Comparison of ENCODE assay signal across 19 cellular contexts in genomic region chr3:23440416-23441294, GRCh38.
DNase-seq lines count a peak whose midpoint lies in the region; ATAC-seq and TF ChIP-seq lines count a peak whose summit lies in the region.
"Had no signal": no experiment of that assay in that cellular context is flagged by ENCODE, and none has a peak within 500 bp of the region (broad histone marks: within the 10 kb centered on the region; RNA-seq: fewer than 3 reads in every experiment).

No MANE protein-coding gene starts in this region.

- no peak for TF ChIP-seq EP300 in ovary (IDR thresholded peaks at IDR 0.05)

- TF ChIP-seq CTCF in OCI-LY7 (conservative IDR thresholded peaks at IDR 0.05; ENCODE audit: low read length) (no peak), endothelial cell (IDR thresholded peaks at IDR 0.05; ENCODE audit: unreplicated experiment) (no peak), ovary (IDR thresholded peaks at IDR 0.05) (no peak)

- peak overlapping the region; percentile 66 for H3K4me2 ChIP-seq in OCI-LY7 (ENCODE audit: low read length)

- no peaks in the 10 kb centered on the region for H3K9me3 Mint-ChIP-seq in activated T-cell treated with anti-CD3 and anti-CD28 coated beads, Interleukin-2, amount 50 U/mL, for 72 hours
- H3K9me3 Mint-ChIP-seq in endothelial cell (ENCODE audit: unreplicated experiment), result no peaks in the 10 kb centered on the region
- H3K9me3 Mint-ChIP-seq in stimulated activated naive B cell treated with anti-CD40 and anti-IgM and Interleukin-4, amounts not matched to agents 10 μg/mL and 1 μg/mL and 100 μg/mL, for 72 hours, result peaks cover 0 to under 1% of the 10 kb centered on the region in 2 donors
- H3K9me3 Mint-ChIP-seq: CD4-positive, alpha-beta memory T cell; dendritic cell treated with granulocyte-macrophage colony-stimulating factor and Interleukin-4, amounts not matched to agents 40 ng/mL and 50 ng/mL, for 4 days had no signal

- H2AFZ ChIP-seq in OCI-LY7 (ENCODE audit: low read length), result peak overlapping the region; percentile 79

- no TSS peak for BruUV-seq in OCI-LY7 (replicated peaks; lab: Mats Ljungman, UMichigan)

- H3K9me3 ChIP-seq in OCI-LY7 (ENCODE audit: low read length), result no peaks in the 10 kb centered on the region
- H3K9me3 ChIP-seq in ovary, result no peaks in the 10 kb centered on the region
- H3K9me3 ChIP-seq: right lobe of liver had no signal

- H3K27ac ChIP-seq in OCI-LY7 (ENCODE audit: low read depth, low read length, poor library complexity, severe bottlenecking), result peak overlapping the region; percentile 70
- no peak overlapping the region for H3K27ac ChIP-seq in ovary
- H3K27ac ChIP-seq: right lobe of liver had no signal

- H3K27me3 ChIP-seq in ovary, result no peaks in the 10 kb centered on the region
- H3K27me3 ChIP-seq: right lobe of liver had no signal

- 86 to 97% (median 92%) methylated on average over 12 of the region's 12 CpGs for WGBS in ovary, 3 donors

- no peak overlapping the region for H3K27ac Mint-ChIP-seq in activated T-cell treated with anti-CD3 and anti-CD28 coated beads, Interleukin-2, amount 50 U/mL, for 72 hours
- peak overlapping the region; percentile 92 for H3K27ac Mint-ChIP-seq in endothelial cell (ENCODE audit: unreplicated experiment)
- H3K27ac Mint-ChIP-seq in stimulated activated naive B cell treated with anti-CD40 and anti-IgM and Interleukin-4, amounts not matched to agents 10 μg/mL and 1 μg/mL and 100 μg/mL, for 72 hours, result peak overlapping the region; percentile 47
- H3K27ac Mint-ChIP-seq: dendritic cell treated with granulocyte-macrophage colony-stimulating factor and Interleukin-4, amounts not matched to agents 40 ng/mL and 50 ng/mL, for 4 days had no signal

- H3K4me3 ChIP-seq in OCI-LY7 (ENCODE audit: low read depth, low read length, poor library complexity, severe bottlenecking) (peak overlapping the region; percentile 46), ovary (no peak overlapping the region)
- H3K4me3 ChIP-seq: right lobe of liver had no signal

- no peaks in the 10 kb centered on the region for H3K36me3 Mint-ChIP-seq in activated T-cell treated with anti-CD3 and anti-CD28 coated beads, Interleukin-2, amount 50 U/mL, for 72 hours (ENCODE audit: insufficient read depth in 2 of 2)
- no peaks in the 10 kb centered on the region for H3K36me3 Mint-ChIP-seq in endothelial cell (ENCODE audit: low read depth, unreplicated experiment)
- peaks cover 1 to 12% of the 10 kb centered on the region in 2 donors for H3K36me3 Mint-ChIP-seq in stimulated activated naive B cell treated with anti-CD40 and anti-IgM and Interleukin-4, amounts not matched to agents 10 μg/mL and 1 μg/mL and 100 μg/mL, for 72 hours
- H3K36me3 Mint-ChIP-seq: CD4-positive, alpha-beta memory T cell had no signal

- H3K27me3 Mint-ChIP-seq in activated T-cell treated with anti-CD3 and anti-CD28 coated beads, Interleukin-2, amount 50 U/mL, for 72 hours (ENCODE audit: low read depth), result peaks cover 26% of the 10 kb centered on the region
- H3K27me3 Mint-ChIP-seq in endothelial cell (ENCODE audit: unreplicated experiment), result peaks cover 3% of the 10 kb centered on the region
- H3K27me3 Mint-ChIP-seq in stimulated activated naive B cell treated with anti-CD40 and anti-IgM and Interleukin-4, amounts not matched to agents 10 μg/mL and 1 μg/mL and 100 μg/mL, for 72 hours, result no peaks in the 10 kb centered on the region
- H3K27me3 Mint-ChIP-seq: CD4-positive, alpha-beta memory T cell had no signal

- DNase-seq in activated T-cell treated with anti-CD3 and anti-CD28 coated beads, Interleukin-2, amount 50 U/mL, for 72 hours, result no peak
- DNase-seq in activated T-cell treated with anti-CD3 and anti-CD28 coated beads for 4 hours (no peak), OCI-LY7 (ENCODE audit: low spot score) (peak; percentile 54), endothelial cell (ENCODE audit: low spot score) (no peak), NCI-H128 (lab: John Stamatoyannopoulos, UW; ENCODE audit: unreplicated experiment) (no peak), ovary (no peak), NCI-H1092 treated with DMSO at 0.1 percent for 48 hours (lab: John Stamatoyannopoulos, UW) (no peak)
- peak; percentile 19 for DNase-seq in stimulated activated naive B cell treated with anti-CD40 and anti-IgM and Interleukin-4, amounts not matched to agents 10 μg/mL and 1 μg/mL and 100 μg/mL, for 72 hours
- DNase-seq: CD4-positive, alpha-beta memory T cell; DMS53; foreskin melanocyte; GOT3; IMR-90; left cardiac atrium; NCI-H2029; NCI-H446 treated with DMSO at 0.1 percent for 48 hours; right lobe of liver; SW 1271 had no signal

- POLR2A ChIA-PET in OCI-LY7 (lab: Charles Lee), result interaction anchor here (0.6 to 4.8 kb wide), 15 partner anchors 8 to 234 kb away, joined by 3 to 24 read pairs (median 6); no protein-coding TSS in a partner anchor

- CTCF ChIA-PET in OCI-LY7 (lab: Charles Lee; ENCODE audit: unreplicated experiment), result interaction anchor here (1.0 to 1.7 kb wide), 4 partner anchors 9 to 99 kb away, joined by 3 to 6 read pairs (median 4); no protein-coding TSS in a partner anchor

- peak; percentile 39 to 45 for ATAC-seq in activated T-cell treated with anti-CD3 and anti-CD28 coated beads, Interleukin-2, amount 50 U/mL, for 72 hours (replicated peaks in 1 of 2)
- ATAC-seq in stimulated activated naive B cell treated with anti-CD40 and anti-IgM and Interleukin-4, amounts not matched to agents 10 μg/mL and 1 μg/mL and 100 μg/mL, for 72 hours (replicated peaks), result peak; percentile 80 to 82
- ATAC-seq: left cardiac atrium had no signal

- peak overlapping the region; percentile 49 to 63 for H3K4me3 Mint-ChIP-seq in activated T-cell treated with anti-CD3 and anti-CD28 coated beads, Interleukin-2, amount 50 U/mL, for 72 hours
- H3K4me3 Mint-ChIP-seq in endothelial cell (ENCODE audit: unreplicated experiment), result no peak overlapping the region
- peak overlapping the region; percentile 66 to 72 for H3K4me3 Mint-ChIP-seq in stimulated activated naive B cell treated with anti-CD40 and anti-IgM and Interleukin-4, amounts not matched to agents 10 μg/mL and 1 μg/mL and 100 μg/mL, for 72 hours
- H3K4me3 Mint-ChIP-seq: dendritic cell treated with granulocyte-macrophage colony-stimulating factor and Interleukin-4, amounts not matched to agents 40 ng/mL and 50 ng/mL, for 4 days had no signal

- H3K4me1 ChIP-seq in OCI-LY7 (ENCODE audit: insufficient read depth, low read length, poor library complexity, severe bottlenecking) (peaks cover 72% of the 10 kb centered on the region), ovary (ENCODE audit: insufficient read depth) (no peaks in the 10 kb centered on the region)
- H3K4me1 ChIP-seq: right lobe of liver had no signal

- H3K9me2 ChIP-seq in OCI-LY7 (ENCODE audit: insufficient read depth, low read length), result no peaks in the 10 kb centered on the region

- peaks cover 12% of the 10 kb centered on the region; the same call in 1 of the 2 replicates for H3K79me2 ChIP-seq in OCI-LY7 (ENCODE audit: insufficient read depth, low read depth, low read length)

- TF ChIP-seq POLR2A in ovary (IDR thresholded peaks at IDR 0.05), result no peak

- peaks cover 42% of the 10 kb centered on the region for H3K4me1 Mint-ChIP-seq in activated T-cell treated with anti-CD3 and anti-CD28 coated beads, Interleukin-2, amount 50 U/mL, for 72 hours (ENCODE audit: low read depth)
- H3K4me1 Mint-ChIP-seq in endothelial cell (ENCODE audit: unreplicated experiment), result peaks cover 55% of the 10 kb centered on the region
- H3K4me1 Mint-ChIP-seq in stimulated activated naive B cell treated with anti-CD40 and anti-IgM and Interleukin-4, amounts not matched to agents 10 μg/mL and 1 μg/mL and 100 μg/mL, for 72 hours, result peaks cover 51 to 76% of the 10 kb centered on the region in 2 donors

- no peaks in the 10 kb centered on the region for H4K20me1 ChIP-seq in OCI-LY7 (ENCODE audit: insufficient read depth, low read length)

- H3K36me3 ChIP-seq in OCI-LY7 (ENCODE audit: insufficient read depth, low read length) (no peaks in the 10 kb centered on the region), ovary (no peaks in the 10 kb centered on the region)
- H3K36me3 ChIP-seq: right lobe of liver had no signal

- intact Hi-C loops in OCI-LY7 (cut with micrococcal nuclease; ENCODE audit: unreplicated experiment) (loop anchor here (2.0 to 5.0 kb wide), 2 partner anchors 78 to 322 kb away; no protein-coding TSS in a partner anchor), ovary (cut with DNase I) (no loop called here)

Comparison
In these comparisons a context has a peak if more than half of its experiments do, and no peak if none do; other contexts are left out.
1. DNase-seq: peak in OCI-LY7 (single experiment) and stimulated activated naive B cell treated with anti-CD40 and anti-IgM and Interleukin-4, amounts not matched to agents 10 μg/mL and 1 μg/mL and 100 μg/mL, for 72 hours (single experiment); none in activated T-cell treated with anti-CD3 and anti-CD28 coated beads, Interleukin-2, amount 50 U/mL, for 72 hours (0 of 2), activated T-cell treated with anti-CD3 and anti-CD28 coated beads for 4 hours (single experiment), endothelial cell (single experiment), NCI-H128 (single experiment), ovary (0 of 5) and NCI-H1092 treated with DMSO at 0.1 percent for 48 hours (single experiment).